8 cellular contexts compared by ENCODE assay signal in the genomic region with DNA sequence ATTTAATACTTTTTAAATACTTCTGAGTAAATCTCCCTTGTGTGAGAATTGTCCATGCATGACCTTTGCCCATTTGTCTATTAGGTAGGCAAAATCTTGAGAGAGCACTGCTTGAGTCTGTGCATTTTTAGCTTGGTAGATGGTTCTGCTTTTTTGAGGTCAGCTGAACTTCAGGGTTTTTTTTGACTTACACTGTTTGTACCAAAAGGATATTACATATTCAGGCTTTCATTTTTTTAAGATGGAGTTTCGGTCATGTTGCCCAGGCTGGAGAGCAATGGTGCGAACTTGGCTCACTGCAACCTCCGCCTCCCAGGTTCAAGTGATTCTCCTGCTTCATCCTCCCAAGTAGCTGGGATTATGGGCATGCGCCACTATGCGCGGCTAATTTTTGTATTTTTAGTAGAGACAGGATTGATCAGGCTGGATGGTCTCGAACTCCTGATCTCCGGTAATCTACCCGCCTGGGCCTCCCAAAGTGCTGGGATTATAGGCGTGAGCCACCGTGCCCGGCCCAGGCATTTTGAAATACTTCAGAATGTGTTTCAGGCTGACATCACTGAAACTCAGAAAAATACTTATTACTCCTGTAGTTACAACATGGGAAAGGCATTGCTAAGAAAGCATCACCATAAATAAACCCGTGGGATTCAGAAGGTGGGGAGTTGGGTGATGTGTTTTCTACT. TPM values are rescaled to one million over a fixed set of nuclear protein-coding genes. Genes with fewer than 3 reads are reported as not detected.
DNase-seq lines count a peak whose midpoint lies in the region; ATAC-seq and TF ChIP-seq lines count a peak whose summit lies in the region.

No MANE protein-coding gene starts in this region.

- H3K4me3 Mint-ChIP-seq in activated CD8-positive, alpha-beta T cell treated with anti-CD3 and anti-CD28 coated beads for 36 hours = no peak overlapping the region
- no peak overlapping the region for H3K4me3 Mint-ChIP-seq in activated CD8-positive, alpha-beta T cell treated with anti-CD3 and anti-CD28 coated beads, Interleukin-2, amount 10 ng/mL, durations not matched to agents 7 days and 5 days
- H3K4me3 Mint-ChIP-seq in activated CD4-positive, alpha-beta T cell treated with anti-CD3 and anti-CD28 coated beads, Interleukin-2, amount 10 ng/mL, durations not matched to agents 7 days and 5 days = no peak overlapping the region

- no peaks in the 10 kb centered on the region for H3K9me3 Mint-ChIP-seq in activated CD8-positive, alpha-beta T cell treated with anti-CD3 and anti-CD28 coated beads for 36 hours
- H3K9me3 Mint-ChIP-seq in activated CD8-positive, alpha-beta T cell treated with anti-CD3 and anti-CD28 coated beads, Interleukin-2, amount 10 ng/mL, durations not matched to agents 7 days and 5 days (ENCODE audit: insufficient read depth) = no peaks in the 10 kb centered on the region
- H3K9me3 Mint-ChIP-seq in activated CD4-positive, alpha-beta T cell treated with anti-CD3 and anti-CD28 coated beads, Interleukin-2, amount 10 ng/mL, durations not matched to agents 7 days and 5 days = no peaks in the 10 kb centered on the region

- intact Hi-C loops in activated CD8-positive, alpha-beta T cell treated with anti-CD3 and anti-CD28 coated beads for 36 hours (cut with micrococcal nuclease) = no loop called here
- intact Hi-C loops in sigmoid colon (cut with DNase I) = loop anchor here (5.0 kb wide), 1 partner anchor 169 kb away; the partner anchor contains the start of gene TBK1

- no peaks in the 10 kb centered on the region for H3K27me3 Mint-ChIP-seq in activated CD8-positive, alpha-beta T cell treated with anti-CD3 and anti-CD28 coated beads for 36 hours
- H3K27me3 Mint-ChIP-seq in activated CD8-positive, alpha-beta T cell treated with anti-CD3 and anti-CD28 coated beads, Interleukin-2, amount 10 ng/mL, durations not matched to agents 7 days and 5 days (ENCODE audit: low read depth) = no peaks in the 10 kb centered on the region
- no peaks in the 10 kb centered on the region for H3K27me3 Mint-ChIP-seq in activated CD4-positive, alpha-beta T cell treated with anti-CD3 and anti-CD28 coated beads, Interleukin-2, amount 10 ng/mL, durations not matched to agents 7 days and 5 days

- H3K36me3 ChIP-seq in sigmoid colon = no peaks in the 10 kb centered on the region

- H3K36me3 Mint-ChIP-seq in activated CD8-positive, alpha-beta T cell treated with anti-CD3 and anti-CD28 coated beads for 36 hours (ENCODE audit: low read depth) = peaks cover 18% of the 10 kb centered on the region
- H3K36me3 Mint-ChIP-seq in activated CD8-positive, alpha-beta T cell treated with anti-CD3 and anti-CD28 coated beads, Interleukin-2, amount 10 ng/mL, durations not matched to agents 7 days and 5 days (ENCODE audit: low read depth) = peaks cover 22% of the 10 kb centered on the region
- H3K36me3 Mint-ChIP-seq in activated CD4-positive, alpha-beta T cell treated with anti-CD3 and anti-CD28 coated beads, Interleukin-2, amount 10 ng/mL, durations not matched to agents 7 days and 5 days (ENCODE audit: low read depth) = peaks cover 25% of the 10 kb centered on the region

- H3K27ac ChIP-seq in sigmoid colon = peak overlapping the region; percentile 26 to 91 (median 62)

- H3K4me3 ChIP-seq in sigmoid colon = no peak overlapping the region

- no peak for TF ChIP-seq POLR2A in sigmoid colon (IDR thresholded peaks at IDR 0.05)

- H3K27ac Mint-ChIP-seq in activated CD8-positive, alpha-beta T cell treated with anti-CD3 and anti-CD28 coated beads for 36 hours = peak overlapping the region; percentile 48
- H3K27ac Mint-ChIP-seq in activated CD8-positive, alpha-beta T cell treated with anti-CD3 and anti-CD28 coated beads, Interleukin-2, amount 10 ng/mL, durations not matched to agents 7 days and 5 days = no peak overlapping the region
- H3K27ac Mint-ChIP-seq in activated CD4-positive, alpha-beta T cell treated with anti-CD3 and anti-CD28 coated beads, Interleukin-2, amount 10 ng/mL, durations not matched to agents 7 days and 5 days = no peak overlapping the region

- no peaks in the 10 kb centered on the region for H3K9me3 ChIP-seq in sigmoid colon

- 81 to 92% methylated on average over 13 of the region's 13 CpGs for WGBS in sigmoid colon, 2 donors

- TF ChIP-seq EP300 in sigmoid colon (IDR thresholded peaks at IDR 0.05) = no peak

- no peak for TF ChIP-seq CTCF in activated CD8-positive, alpha-beta T cell treated with anti-CD3 and anti-CD28 coated beads for 36 hours (IDR thresholded peaks at IDR 0.05)
- no peak for TF ChIP-seq CTCF in sigmoid colon (IDR thresholded peaks at IDR 0.05)

- no peak for ATAC-seq in activated CD8-positive, alpha-beta T cell treated with anti-CD3 and anti-CD28 coated beads for 36 hours
- ATAC-seq in activated CD8-positive, alpha-beta T cell treated with anti-CD3 and anti-CD28 coated beads, Interleukin-2, amount 10 ng/mL, durations not matched to agents 7 days and 5 days = no peak
- peak; percentile 88 for ATAC-seq in HG02938 (IDR thresholded peaks at IDR 0.05; ENCODE audit: unreplicated experiment)

- H3K4me1 Mint-ChIP-seq in activated CD8-positive, alpha-beta T cell treated with anti-CD3 and anti-CD28 coated beads for 36 hours (ENCODE audit: low read depth) = peaks cover 59% of the 10 kb centered on the region
- peaks cover 42% of the 10 kb centered on the region for H3K4me1 Mint-ChIP-seq in activated CD8-positive, alpha-beta T cell treated with anti-CD3 and anti-CD28 coated beads, Interleukin-2, amount 10 ng/mL, durations not matched to agents 7 days and 5 days (ENCODE audit: low read depth)
- peaks cover 57% of the 10 kb centered on the region for H3K4me1 Mint-ChIP-seq in activated CD4-positive, alpha-beta T cell treated with anti-CD3 and anti-CD28 coated beads, Interleukin-2, amount 10 ng/mL, durations not matched to agents 7 days and 5 days

- peaks cover 0 to 88% (median 69%) of the 10 kb centered on the region in 4 donors for H3K4me1 ChIP-seq in sigmoid colon

- no peak for DNase-seq in activated CD8-positive, alpha-beta T cell treated with anti-CD3 and anti-CD28 coated beads for 36 hours
- no peak for DNase-seq in activated CD8-positive, alpha-beta T cell treated with anti-CD3 and anti-CD28 coated beads, Interleukin-2, amount 10 ng/mL, durations not matched to agents 7 days and 5 days
- DNase-seq in SKM-1 treated with dmso at 0.1 percent for 144 hours (lab: John Stamatoyannopoulos, UW; ENCODE audit: unreplicated experiment) (peak; percentile 13), sigmoid colon (no peak), dermis blood vessel endothelial cell (no peak), kidney tubule cell (ENCODE audit: low spot score) (no peak)
- DNase-seq in activated CD4-positive, alpha-beta T cell treated with anti-CD3 and anti-CD28 coated beads, Interleukin-2, amount 10 ng/mL, durations not matched to agents 7 days and 5 days = no peak

- H3K27me3 ChIP-seq in sigmoid colon = no peaks in the 10 kb centered on the region

- CTCF ChIA-PET in activated CD8-positive, alpha-beta T cell treated with anti-CD3 and anti-CD28 coated beads for 36 hours (lab: Charles Lee) = interaction anchor here (1.1 kb wide), 1 partner anchor 22 kb away, joined by 3 read pairs; no protein-coding TSS in a partner anchor
- CTCF ChIA-PET in activated CD8-positive, alpha-beta T cell treated with anti-CD3 and anti-CD28 coated beads, Interleukin-2, amount 10 ng/mL, durations not matched to agents 7 days and 5 days (lab: Charles Lee) = no interaction called here
- CTCF ChIA-PET in activated CD4-positive, alpha-beta T cell treated with anti-CD3 and anti-CD28 coated beads, Interleukin-2, amount 10 ng/mL, durations not matched to agents 7 days and 5 days (lab: Charles Lee) = interaction anchor here (1.6 to 2.1 kb wide), 2 partner anchors 10 to 44 kb away, joined by 3 to 6 read pairs; no protein-coding TSS in a partner anchor

- POLR2A ChIA-PET in activated CD8-positive, alpha-beta T cell treated with anti-CD3 and anti-CD28 coated beads for 36 hours (lab: Charles Lee) = interaction anchor here (1.6 kb wide), 1 partner anchor 11 kb away, joined by 5 read pairs; the partner anchor contains the start of gene RASSF3
- POLR2A ChIA-PET in activated CD8-positive, alpha-beta T cell treated with anti-CD3 and anti-CD28 coated beads, Interleukin-2, amount 10 ng/mL, durations not matched to agents 7 days and 5 days (lab: Charles Lee) = no interaction called here
- POLR2A ChIA-PET in activated CD4-positive, alpha-beta T cell treated with anti-CD3 and anti-CD28 coated beads, Interleukin-2, amount 10 ng/mL, durations not matched to agents 7 days and 5 days (lab: Charles Lee) = no interaction called here

RNA-seq across cellular contexts. Expression of gene RASSF3, which starts 11.1 kb away (rescaled TPM):
- total RNA-seq in activated CD8-positive, alpha-beta T cell treated with anti-CD3 and anti-CD28 coated beads for 36 hours = 10 to 100 TPM; 40.4 to 41.6 TPM
- 10 to 100 TPM; 61.7 to 63.7 TPM for total RNA-seq in activated CD8-positive, alpha-beta T cell treated with anti-CD3 and anti-CD28 coated beads, Interleukin-2, amount 10 ng/mL, durations not matched to agents 7 days and 5 days
- total RNA-seq in sigmoid colon (100 to 1,000 TPM; 143 to 348 (median 203) TPM), dermis blood vessel endothelial cell (37.9 and 43.4 TPM in 2 replicates)
- polyA plus RNA-seq in sigmoid colon = 100 to 1,000 TPM in 1 of 3 donors, 10 to 100 TPM in 2; 34.7 to 113 (median 65.5) TPM
- total RNA-seq in activated CD4-positive, alpha-beta T cell treated with anti-CD3 and anti-CD28 coated beads, Interleukin-2, amount 10 ng/mL, durations not matched to agents 7 days and 5 days = 100 to 1,000 TPM; 114 to 115 TPM
